ENCODE assay signal across 1 cellular context in the genomic region with DNA sequence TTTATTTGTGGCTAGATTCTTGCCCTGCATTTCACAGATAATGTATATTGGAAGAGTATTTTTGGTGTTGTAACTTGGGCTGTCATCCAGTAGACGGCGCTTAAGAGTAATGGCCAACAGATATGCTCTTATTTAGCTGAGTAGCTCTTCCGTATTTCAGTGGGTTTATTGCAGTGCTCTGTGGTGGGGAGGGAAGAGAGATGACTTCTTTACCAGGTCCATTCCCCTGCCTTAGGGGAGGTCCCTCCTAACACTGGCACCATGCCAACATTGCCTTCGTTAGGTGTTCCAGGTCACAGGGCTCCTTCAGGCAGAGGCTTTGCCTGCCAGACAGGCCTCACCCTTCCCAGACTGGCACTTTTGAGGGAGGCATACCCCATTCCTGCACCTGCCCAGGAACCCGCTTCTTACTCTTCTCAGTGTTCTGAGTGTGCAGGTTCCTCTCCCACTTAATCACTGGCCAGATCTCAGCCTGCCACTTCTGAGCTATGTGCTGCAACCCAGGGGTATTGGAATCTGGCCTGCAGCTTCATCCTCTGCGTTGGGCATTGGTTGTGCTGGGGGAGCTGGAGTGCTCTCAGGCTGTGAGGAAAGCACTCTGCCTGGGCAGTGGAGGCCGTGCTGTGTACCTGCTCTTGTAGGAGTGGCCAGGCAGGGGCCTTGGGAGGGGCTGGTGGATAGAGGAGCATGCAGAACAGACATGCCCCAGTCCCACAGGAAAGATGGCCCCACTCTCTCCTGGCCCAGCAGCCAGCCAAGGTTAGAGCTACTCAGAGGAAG.
TF ChIP-seq lines count a peak whose summit lies in the region.

No MANE protein-coding gene starts in this region.

TF ChIP-seq in GM23338, 12 proteins besides CTCF, POLR2A, EP300 and RAD21 (continued from another document):
- TF ChIP-seq, protein P1, sequence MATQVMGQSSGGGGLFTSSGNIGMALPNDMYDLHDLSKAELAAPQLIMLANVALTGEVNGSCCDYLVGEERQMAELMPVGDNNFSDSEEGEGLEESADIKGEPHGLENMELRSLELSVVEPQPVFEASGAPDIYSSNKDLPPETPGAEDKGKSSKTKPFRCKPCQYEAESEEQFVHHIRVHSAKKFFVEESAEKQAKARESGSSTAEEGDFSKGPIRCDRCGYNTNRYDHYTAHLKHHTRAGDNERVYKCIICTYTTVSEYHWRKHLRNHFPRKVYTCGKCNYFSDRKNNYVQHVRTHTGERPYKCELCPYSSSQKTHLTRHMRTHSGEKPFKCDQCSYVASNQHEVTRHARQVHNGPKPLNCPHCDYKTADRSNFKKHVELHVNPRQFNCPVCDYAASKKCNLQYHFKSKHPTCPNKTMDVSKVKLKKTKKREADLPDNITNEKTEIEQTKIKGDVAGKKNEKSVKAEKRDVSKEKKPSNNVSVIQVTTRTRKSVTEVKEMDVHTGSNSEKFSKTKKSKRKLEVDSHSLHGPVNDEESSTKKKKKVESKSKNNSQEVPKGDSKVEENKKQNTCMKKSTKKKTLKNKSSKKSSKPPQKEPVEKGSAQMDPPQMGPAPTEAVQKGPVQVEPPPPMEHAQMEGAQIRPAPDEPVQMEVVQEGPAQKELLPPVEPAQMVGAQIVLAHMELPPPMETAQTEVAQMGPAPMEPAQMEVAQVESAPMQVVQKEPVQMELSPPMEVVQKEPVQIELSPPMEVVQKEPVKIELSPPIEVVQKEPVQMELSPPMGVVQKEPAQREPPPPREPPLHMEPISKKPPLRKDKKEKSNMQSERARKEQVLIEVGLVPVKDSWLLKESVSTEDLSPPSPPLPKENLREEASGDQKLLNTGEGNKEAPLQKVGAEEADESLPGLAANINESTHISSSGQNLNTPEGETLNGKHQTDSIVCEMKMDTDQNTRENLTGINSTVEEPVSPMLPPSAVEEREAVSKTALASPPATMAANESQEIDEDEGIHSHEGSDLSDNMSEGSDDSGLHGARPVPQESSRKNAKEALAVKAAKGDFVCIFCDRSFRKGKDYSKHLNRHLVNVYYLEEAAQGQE (IDR thresholded peaks at IDR 0.05; ENCODE audit: unreplicated experiment), result no peak
- TF ChIP-seq POLR2AphosphoS5 (IDR thresholded peaks at IDR 0.05; ENCODE audit: low read depth), result no peak
- TF ChIP-seq, protein P2, sequence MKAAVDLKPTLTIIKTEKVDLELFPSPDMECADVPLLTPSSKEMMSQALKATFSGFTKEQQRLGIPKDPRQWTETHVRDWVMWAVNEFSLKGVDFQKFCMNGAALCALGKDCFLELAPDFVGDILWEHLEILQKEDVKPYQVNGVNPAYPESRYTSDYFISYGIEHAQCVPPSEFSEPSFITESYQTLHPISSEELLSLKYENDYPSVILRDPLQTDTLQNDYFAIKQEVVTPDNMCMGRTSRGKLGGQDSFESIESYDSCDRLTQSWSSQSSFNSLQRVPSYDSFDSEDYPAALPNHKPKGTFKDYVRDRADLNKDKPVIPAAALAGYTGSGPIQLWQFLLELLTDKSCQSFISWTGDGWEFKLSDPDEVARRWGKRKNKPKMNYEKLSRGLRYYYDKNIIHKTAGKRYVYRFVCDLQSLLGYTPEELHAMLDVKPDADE (IDR thresholded peaks at IDR 0.05), result no peak
- no peak for TF ChIP-seq ZNF331 (CRISPR knock-in tag; IDR thresholded peaks at IDR 0.05; ENCODE audit: low read depth)
- TF ChIP-seq EZH2 (IDR thresholded peaks at IDR 0.05; ENCODE audit: low read depth, unreplicated experiment), result no peak
- no peak for TF ChIP-seq JUNB (IDR thresholded peaks at IDR 0.05; ENCODE audit: unreplicated experiment)
- TF ChIP-seq STAT1 (IDR thresholded peaks at IDR 0.05; ENCODE audit: unreplicated experiment), result no peak
